In the genomic region with DNA sequence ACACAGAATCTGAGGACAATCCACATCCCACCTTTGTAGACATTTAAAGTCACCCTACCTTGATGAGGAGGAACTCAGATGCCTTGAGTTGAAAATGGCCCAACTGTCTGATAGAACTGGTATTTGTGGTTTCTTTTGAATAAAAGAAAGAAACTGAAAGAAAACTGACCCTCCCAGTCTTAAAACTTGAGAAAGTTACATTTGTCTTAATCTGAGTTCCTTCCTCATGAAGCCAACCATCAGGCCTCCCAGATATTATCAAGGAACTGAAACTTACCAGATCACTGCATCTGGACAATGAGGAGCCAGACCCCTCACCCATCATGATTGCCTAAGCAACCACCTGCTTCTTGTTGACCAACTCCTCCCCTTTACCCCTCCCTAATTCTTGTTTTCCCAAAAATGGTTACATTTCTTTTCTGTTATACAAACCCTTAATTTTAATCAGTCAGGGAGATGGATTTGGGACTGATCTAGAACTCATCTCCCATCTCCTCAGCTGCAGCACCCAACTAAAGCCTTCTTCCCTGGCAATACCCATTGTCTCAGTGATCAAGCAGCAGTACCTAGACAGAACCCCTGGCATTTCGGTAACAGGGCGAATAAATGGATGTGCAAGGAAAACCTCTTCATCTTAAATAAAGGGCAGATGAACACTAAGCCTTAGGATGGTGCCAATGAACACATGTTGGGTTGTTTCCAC, we compare ENCODE assay signal across 11 cellular contexts.
DNase-seq lines count a peak whose midpoint lies in the region; ATAC-seq and TF ChIP-seq lines count a peak whose summit lies in the region.
"Had no signal": no experiment of that assay in that cellular context is flagged by ENCODE, and none has a peak within 500 bp of the region (broad histone marks: within the 10 kb centered on the region; RNA-seq: fewer than 3 reads in every experiment).

No MANE protein-coding gene starts in this region.

- POLR2A ChIA-PET in CD8-positive, alpha-beta T cell (lab: Charles Lee): interaction anchor here (0.6 to 1.2 kb wide), 2 partner anchors 9 to 1097 kb away, joined by 3 to 5 read pairs; no protein-coding TSS in a partner anchor

- peaks cover 26% of the 10 kb centered on the region for H3K9me3 Mint-ChIP-seq in CD8-positive, alpha-beta T cell
- peaks cover 0 to 5% of the 10 kb centered on the region in 2 donors for H3K9me3 Mint-ChIP-seq in effector memory CD8-positive, alpha-beta T cell

- H3K27me3 Mint-ChIP-seq in CD8-positive, alpha-beta T cell (ENCODE audit: low read depth): no peaks in the 10 kb centered on the region
- H3K27me3 Mint-ChIP-seq in effector memory CD8-positive, alpha-beta T cell: no peaks in the 10 kb centered on the region

- no peak for ATAC-seq in CD8-positive, alpha-beta T cell
- ATAC-seq in GM18511 (IDR thresholded peaks at IDR 0.05; ENCODE audit: unreplicated experiment) (peak; percentile 59), GM18519 (IDR thresholded peaks at IDR 0.05; ENCODE audit: low FRiP score, unreplicated experiment) (no peak)
- no peak for ATAC-seq in effector memory CD8-positive, alpha-beta T cell (replicated peaks)

- peak overlapping the region; percentile 17 for H3K27ac Mint-ChIP-seq in CD8-positive, alpha-beta T cell
- peak overlapping the region in 1 of 2 donors; percentile 56 for H3K27ac Mint-ChIP-seq in effector memory CD8-positive, alpha-beta T cell
- H3K27ac Mint-ChIP-seq: HFFc6 had no signal

- TF ChIP-seq CTCF in CD8-positive, alpha-beta T cell (IDR thresholded peaks at IDR 0.05): no peak
- TF ChIP-seq CTCF in KMS-11 (conservative IDR thresholded peaks at IDR 0.05; ENCODE audit: low read depth, low read length): no peak

- no peak overlapping the region for H2AFZ ChIP-seq in KMS-11 (ENCODE audit: low read depth)

- H3K4me1 Mint-ChIP-seq in CD8-positive, alpha-beta T cell (ENCODE audit: low read depth): peaks cover 44% of the 10 kb centered on the region
- H3K4me1 Mint-ChIP-seq in effector memory CD8-positive, alpha-beta T cell (ENCODE audit: low read depth in 2 of 2): peaks cover 15 to 30% of the 10 kb centered on the region in 2 donors

- DNase-seq in CD8-positive, alpha-beta T cell: no peak
- DNase-seq in effector memory CD8-positive, alpha-beta T cell: no peak
- no peak for DNase-seq in NCI-H69 (lab: John Stamatoyannopoulos, UW)
- DNase-seq in NCI-H187 treated with DMSO at 0.1 percent for 48 hours (lab: John Stamatoyannopoulos, UW): no peak
- DNase-seq in middle frontal gyrus (ENCODE audit: extremely low spot score, low spot score): no peak
- DNase-seq: aorta, HFFc6, NCI-H2107 had no signal

- H3K9ac ChIP-seq in KMS-11: no peak overlapping the region

- H3K4me3 Mint-ChIP-seq in CD8-positive, alpha-beta T cell: no peak overlapping the region
- H3K4me3 Mint-ChIP-seq in effector memory CD8-positive, alpha-beta T cell: peak overlapping the region; percentile 3 to 43
- H3K4me3 Mint-ChIP-seq: HFFc6 had no signal

- H3K27ac ChIP-seq in CD8-positive, alpha-beta T cell (ENCODE audit: low read depth, low read length): no peak overlapping the region
- H3K27ac ChIP-seq in KMS-11: peak overlapping the region; percentile 46; the same call in 1 of the 2 replicates

- H3K36me3 ChIP-seq in CD8-positive, alpha-beta T cell (ENCODE audit: insufficient read depth, low read length): no peaks in the 10 kb centered on the region
- H3K36me3 ChIP-seq in KMS-11 (ENCODE audit: insufficient read depth): no peaks in the 10 kb centered on the region

- no peaks in the 10 kb centered on the region for H3K79me2 ChIP-seq in KMS-11 (ENCODE audit: insufficient read depth, low read depth)

- intact Hi-C loops in CD8-positive, alpha-beta T cell (cut with DNase I, micrococcal nuclease): no loop called here

- H3K4me3 ChIP-seq in CD8-positive, alpha-beta T cell (ENCODE audit: low read depth, low read length): peak overlapping the region; percentile 25
- H3K4me3 ChIP-seq in KMS-11 (IDR thresholded peaks at IDR 0.05; ENCODE audit: insufficient read depth, low read depth, low read length): no peak overlapping the region

- CTCF ChIA-PET in CD8-positive, alpha-beta T cell (lab: Charles Lee): no interaction called here

- H3K4me1 ChIP-seq in CD8-positive, alpha-beta T cell (ENCODE audit: insufficient read depth, low read length): peaks cover 43% of the 10 kb centered on the region
- H3K4me1 ChIP-seq in KMS-11 (ENCODE audit: low read depth, poor library complexity, severe bottlenecking): peaks cover 46% of the 10 kb centered on the region

- H3K4me2 ChIP-seq in KMS-11: peak overlapping the region; percentile 3; the same call in 1 of the 2 replicates

- peaks cover 28% of the 10 kb centered on the region for H3K9me3 ChIP-seq in CD8-positive, alpha-beta T cell (ENCODE audit: low read length)

- H3K36me3 Mint-ChIP-seq in CD8-positive, alpha-beta T cell: peaks cover 47% of the 10 kb centered on the region
- peaks cover 18% of the 10 kb centered on the region for H3K36me3 Mint-ChIP-seq in effector memory CD8-positive, alpha-beta T cell (ENCODE audit: insufficient read depth)

- no peaks in the 10 kb centered on the region for H4K20me1 ChIP-seq in KMS-11 (ENCODE audit: insufficient read depth)

- H3K27me3 ChIP-seq in CD8-positive, alpha-beta T cell (ENCODE audit: insufficient read depth, low read length): no peaks in the 10 kb centered on the region
- H3K27me3 ChIP-seq in KMS-11 (ENCODE audit: insufficient read depth, low read depth): no peaks in the 10 kb centered on the region
